ENCODE assay signal across 1 cellular context in genomic region chr9:134271338-134272301, GRCh38.
TF ChIP-seq lines count a peak whose summit lies in the region.

No MANE protein-coding gene starts in this region.

TF ChIP-seq in H1, 55 proteins besides CTCF, POLR2A, EP300 and RAD21 (continued from another document):
- no peak for TF ChIP-seq GTF2F1 (IDR thresholded peaks at IDR 0.05; ENCODE audit: borderline replicate concordance, low read depth, low read length)
- TF ChIP-seq CHD2 (IDR thresholded peaks at IDR 0.05; ENCODE audit: low read length), result no peak
- no peak for TF ChIP-seq BRCA1 (IDR thresholded peaks at IDR 0.05; ENCODE audit: low read depth, low read length)
- no peak for TF ChIP-seq KDM5A (IDR thresholded peaks at IDR 0.05; ENCODE audit: low read length)
- no peak for TF ChIP-seq TBP (IDR thresholded peaks at IDR 0.05; ENCODE audit: low read depth, low read length)
- no peak for TF ChIP-seq RFX5 (IDR thresholded peaks at IDR 0.05; ENCODE audit: borderline replicate concordance, low read depth, low read length)
- no peak for TF ChIP-seq TEAD4 (IDR thresholded peaks at IDR 0.05; ENCODE audit: low read depth, low read length)
